ENCODE assay signal across 20 cellular contexts in the genomic region with DNA sequence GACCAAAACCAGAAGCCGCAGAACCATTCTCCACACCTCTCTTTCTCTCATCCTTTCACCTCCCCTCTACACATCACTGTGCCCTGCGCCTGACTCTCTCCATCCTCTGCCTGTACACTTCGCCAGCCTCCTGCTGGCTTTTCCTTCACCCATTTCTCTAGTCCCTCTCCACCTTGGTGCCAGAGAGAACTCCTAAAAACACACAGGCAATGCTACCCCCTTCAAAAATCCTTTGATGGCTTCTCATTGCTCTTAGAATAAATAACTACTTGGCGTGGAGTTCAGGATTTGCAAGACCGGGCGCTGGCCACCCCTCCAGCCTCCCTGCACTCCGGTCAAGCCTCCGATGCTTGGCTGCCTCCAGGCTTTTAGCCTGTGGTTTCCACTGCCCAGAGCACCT. TPM values are rescaled to one million over a fixed set of nuclear protein-coding genes. Genes with fewer than 3 reads are reported as not detected.
DNase-seq lines count a peak whose midpoint lies in the region; ATAC-seq and TF ChIP-seq lines count a peak whose summit lies in the region.
"Had no signal": no experiment of that assay in that cellular context is flagged by ENCODE, and none has a peak within 500 bp of the region (broad histone marks: within the 10 kb centered on the region; RNA-seq: fewer than 3 reads in every experiment).

No MANE protein-coding gene starts in this region.

- H3K9me3 Mint-ChIP-seq in brain (no peaks in the 10 kb centered on the region), nephron (no peaks in the 10 kb centered on the region), type B pancreatic cell (no peaks in the 10 kb centered on the region)
- H3K9me3 Mint-ChIP-seq: CD4-positive, alpha-beta memory T cell; H9 had no signal

- no peaks in the 10 kb centered on the region for H3K27me3 Mint-ChIP-seq in brain
- no peaks in the 10 kb centered on the region for H3K27me3 Mint-ChIP-seq in nephron (ENCODE audit: low read depth)
- H3K27me3 Mint-ChIP-seq in type B pancreatic cell = no peaks in the 10 kb centered on the region

- intact Hi-C loops in Right ventricle myocardium inferior (cut with DNase I) (no loop called here), cardiac septum (cut with DNase I) (loop anchor here (10.0 kb wide), 2 partner anchors 158 to 188 kb away; partner anchors contain the start of gene INSRR)

- no peak for TF ChIP-seq CTCF in brain (conservative IDR thresholded peaks at IDR 0.05)
- no peak for TF ChIP-seq CTCF in nephron (IDR thresholded peaks at IDR 0.05; ENCODE audit: unreplicated experiment in 3 of 3)
- TF ChIP-seq CTCF in type B pancreatic cell (conservative IDR thresholded peaks at IDR 0.05) = no peak

- H3K4me3 Mint-ChIP-seq in brain (no peak overlapping the region), nephron (peak overlapping the region in 2 of 3 experiments; percentile 38 to 40), type B pancreatic cell (peak overlapping the region; percentile 46)
- H3K4me3 Mint-ChIP-seq: CD4-positive, alpha-beta memory T cell had no signal

- ATAC-seq in Right ventricle myocardium inferior (no peak), GM21576 (IDR thresholded peaks at IDR 0.05; ENCODE audit: unreplicated experiment) (no peak), GM19397 (IDR thresholded peaks at IDR 0.05; ENCODE audit: unreplicated experiment) (no peak)
- ATAC-seq: K562 had no signal

- peak overlapping the region in 3 of 5 experiments; percentile 14 to 89 (median 41) for H3K27ac Mint-ChIP-seq in brain
- H3K27ac Mint-ChIP-seq in nephron = peak overlapping the region; percentile 79 to 91 (median 80)
- peak overlapping the region; percentile 74 for H3K27ac Mint-ChIP-seq in type B pancreatic cell

- H3K36me3 Mint-ChIP-seq in brain (peaks cover 24% of the 10 kb centered on the region), nephron (ENCODE audit: low read depth) (peaks cover 47% of the 10 kb centered on the region), type B pancreatic cell (peaks cover 27% of the 10 kb centered on the region)
- H3K36me3 Mint-ChIP-seq: CD4-positive, alpha-beta memory T cell had no signal

- DNase-seq in Right ventricle myocardium inferior (ENCODE audit: missing footprints) = peak; percentile 25
- DNase-seq in cardiac septum (ENCODE audit: low spot score) = no peak
- DNase-seq in type B pancreatic cell (ENCODE audit: extremely low spot score, unreplicated experiment) = no peak
- DNase-seq in SKM-1 treated with dmso at 0.1 percent for 144 hours (lab: John Stamatoyannopoulos, UW; ENCODE audit: unreplicated experiment) = no peak
- DNase-seq: Caco-2; CD4-positive, alpha-beta memory T cell; GF-D8; H9; MG63; NCI-H1694 treated with DMSO at 0.1 percent for 48 hours; NCI-H2081 treated with DMSO at 0.1 percent for 48 hours; NCI-H446 treated with DMSO at 0.1 percent for 48 hours; NCI-H526 treated with DMSO at 0.1 percent for 48 hours; OCI-M1; SHP77 treated with DMSO at 0.1 percent for 48 hours had no signal

- peaks cover 42% of the 10 kb centered on the region for H3K4me1 Mint-ChIP-seq in brain
- peaks cover 60% of the 10 kb centered on the region for H3K4me1 Mint-ChIP-seq in nephron
- H3K4me1 Mint-ChIP-seq in type B pancreatic cell (ENCODE audit: unreplicated experiment) = peaks cover 65% of the 10 kb centered on the region

RNA-seq across cellular contexts. Expression of gene CRABP2, which starts 8.6 kb away (rescaled TPM):
- total RNA-seq in Right ventricle myocardium inferior (not detected), cardiac septum (3.7 TPM), type B pancreatic cell (ENCODE audit: low replicate concordance) (83.7 and 370 TPM in 2 replicates)
- 10.5 TPM for polyA plus RNA-seq in brain (ENCODE audit: insufficient read depth, low read depth, low replicate concordance)

RNA-seq across cellular contexts. Expression of gene NES, which starts 19.5 kb away (rescaled TPM):
- total RNA-seq in Right ventricle myocardium inferior (131 TPM), cardiac septum (699 TPM), type B pancreatic cell (ENCODE audit: low replicate concordance) (8.1 and 125 TPM in 2 replicates)
- polyA plus RNA-seq in brain (ENCODE audit: insufficient read depth, low read depth, low replicate concordance) = 12.7 TPM
- total RNA-seq: CD4-positive, alpha-beta memory T cell had no signal
- polyA plus RNA-seq: CD4-positive, alpha-beta memory T cell had no signal

RNA-seq across cellular contexts. Expression of gene METTL25B, which starts 31.5 kb away (rescaled TPM):
- total RNA-seq in Right ventricle myocardium inferior = 16.6 TPM
- total RNA-seq in cardiac septum = 14.7 TPM
- 46.8 TPM for polyA plus RNA-seq in brain (ENCODE audit: insufficient read depth, low read depth, low replicate concordance)
- 35.2 and 39.7 TPM in 2 replicates for total RNA-seq in type B pancreatic cell (ENCODE audit: low replicate concordance)

RNA-seq across cellular contexts. Expression of gene ISG20L2, which starts 31.8 kb away (rescaled TPM):
- total RNA-seq in Right ventricle myocardium inferior (13.1 TPM), cardiac septum (12.4 TPM), type B pancreatic cell (ENCODE audit: low replicate concordance) (35.3 and 42.0 TPM in 2 replicates)
- polyA plus RNA-seq in brain (ENCODE audit: insufficient read depth, low read depth, low replicate concordance) = 41.5 TPM

RNA-seq across cellular contexts. Expression of gene MRPL24, which starts 44.1 kb away (rescaled TPM):
- total RNA-seq in Right ventricle myocardium inferior (103 TPM), cardiac septum (66.1 TPM), type B pancreatic cell (ENCODE audit: low replicate concordance) (47.4 and 58.6 TPM in 2 replicates)
- 111 TPM for polyA plus RNA-seq in brain (ENCODE audit: insufficient read depth, low read depth, low replicate concordance)

Comparison
In these comparisons a context has a peak if more than half of its experiments do, and no peak if none do; other contexts are left out.
1. H3K4me3 Mint-ChIP-seq: peak in nephron (2 of 3) and type B pancreatic cell (single experiment); none in brain (0 of 5).
2. RNA of gene CRABP2, which starts 8.6 kb away (total RNA-seq): 83.7 to 370 TPM in type B pancreatic cell; 3.7 TPM in cardiac septum (single experiment) and not detected in Right ventricle myocardium inferior (single experiment); every median in the first group is over 10 times any median in the second.
3. Peak in every context shown above with its lines, with median percentiles within 50 percentile points of each other: H3K27ac Mint-ChIP-seq.